In the genomic region with DNA sequence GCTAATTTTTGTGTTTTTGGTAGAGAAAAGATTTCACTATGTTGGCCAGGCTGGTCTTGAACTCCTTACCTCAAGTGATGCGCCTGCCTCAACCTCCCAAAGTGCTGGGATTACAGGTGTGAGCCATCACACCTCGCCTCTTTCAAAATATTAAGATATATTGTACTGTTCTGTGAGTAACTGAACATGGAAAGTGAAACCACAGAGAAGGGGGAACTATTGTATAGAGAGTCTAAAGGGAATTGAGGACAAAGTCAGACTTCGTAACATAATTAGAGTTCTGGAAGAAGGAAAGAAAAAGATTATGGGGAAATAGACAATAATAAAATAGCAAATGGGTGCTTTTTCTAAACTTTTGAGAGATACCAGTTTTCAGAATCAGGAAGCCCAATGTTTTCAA, we compare ENCODE assay signal across 11 cellular contexts.
"Had no signal": no experiment of that assay in that cellular context is flagged by ENCODE, and none has a peak within 500 bp of the region (broad histone marks: within the 10 kb centered on the region; RNA-seq: fewer than 3 reads in every experiment).

No MANE protein-coding gene starts in this region.

- ATAC-seq: activated T-helper 17 cell treated with anti-CD3 and anti-CD28 coated beads, Interleukin-2, amount 50 U/mL, for 72 hours had no signal

- H3K27me3 Mint-ChIP-seq: activated T-helper 17 cell treated with anti-CD3 and anti-CD28 coated beads, Interleukin-2, amount 50 U/mL, for 72 hours had no signal

- H3K27ac Mint-ChIP-seq: activated naive CD4-positive, alpha-beta T cell treated with anti-CD3 and anti-CD28 coated beads for 36 hours; activated T-helper 17 cell treated with anti-CD3 and anti-CD28 coated beads, Interleukin-2, amount 50 U/mL, for 72 hours; neural progenitor cell had no signal

- H3K9me3 ChIP-seq: pancreas, stomach had no signal

- H3K4me1 ChIP-seq: neural progenitor cell, pancreas had no signal

- DNase-seq: activated CD4-positive, alpha-beta T cell treated with anti-CD3 and anti-CD28 coated beads for 48 hours; activated naive CD4-positive, alpha-beta T cell treated with anti-CD3 and anti-CD28 coated beads for 36 hours; glutamatergic neuron; pancreas; stimulated activated CD4-positive, alpha-beta T cell treated with anti-CD3 and anti-CD28 coated beads, Interleukin-4, amount 100 ng/mL, for 1 hour; stomach; T-helper 9 cell had no signal

- H3K36me3 ChIP-seq: cardiac muscle cell, esophagus muscularis mucosa, neural progenitor cell, pancreas, stomach had no signal

- H3K4me3 ChIP-seq: cardiac muscle cell, esophagus muscularis mucosa, neural progenitor cell, pancreas, stomach had no signal

- H3K4me2 ChIP-seq: neural progenitor cell had no signal

- H3K4me1 Mint-ChIP-seq: activated T-helper 17 cell treated with anti-CD3 and anti-CD28 coated beads, Interleukin-2, amount 50 U/mL, for 72 hours had no signal

- H3K36me3 Mint-ChIP-seq: neural progenitor cell had no signal

- H3K9me3 Mint-ChIP-seq: activated naive CD4-positive, alpha-beta T cell treated with anti-CD3 and anti-CD28 coated beads for 36 hours; activated T-helper 17 cell treated with anti-CD3 and anti-CD28 coated beads, Interleukin-2, amount 50 U/mL, for 72 hours; neural progenitor cell had no signal

- H3K27ac ChIP-seq: cardiac muscle cell, esophagus muscularis mucosa, neural progenitor cell, pancreas, stomach had no signal

- H3K9ac ChIP-seq: neural progenitor cell had no signal

- H3K4me3 Mint-ChIP-seq: activated naive CD4-positive, alpha-beta T cell treated with anti-CD3 and anti-CD28 coated beads for 36 hours; activated T-helper 17 cell treated with anti-CD3 and anti-CD28 coated beads, Interleukin-2, amount 50 U/mL, for 72 hours; neural progenitor cell had no signal

- H3K27me3 ChIP-seq: cardiac muscle cell, esophagus muscularis mucosa, neural progenitor cell, pancreas, stomach had no signal
